In genomic region chr12:130966443-130967030, GRCh38 we compare ENCODE assay signal across 1 cellular context.
TF ChIP-seq lines count a peak whose summit lies in the region.

No MANE protein-coding gene starts in this region.

TF ChIP-seq in GM12878, 131 proteins besides CTCF, POLR2A, EP300 and RAD21 (continued from another document):
- TF ChIP-seq, protein P1, sequence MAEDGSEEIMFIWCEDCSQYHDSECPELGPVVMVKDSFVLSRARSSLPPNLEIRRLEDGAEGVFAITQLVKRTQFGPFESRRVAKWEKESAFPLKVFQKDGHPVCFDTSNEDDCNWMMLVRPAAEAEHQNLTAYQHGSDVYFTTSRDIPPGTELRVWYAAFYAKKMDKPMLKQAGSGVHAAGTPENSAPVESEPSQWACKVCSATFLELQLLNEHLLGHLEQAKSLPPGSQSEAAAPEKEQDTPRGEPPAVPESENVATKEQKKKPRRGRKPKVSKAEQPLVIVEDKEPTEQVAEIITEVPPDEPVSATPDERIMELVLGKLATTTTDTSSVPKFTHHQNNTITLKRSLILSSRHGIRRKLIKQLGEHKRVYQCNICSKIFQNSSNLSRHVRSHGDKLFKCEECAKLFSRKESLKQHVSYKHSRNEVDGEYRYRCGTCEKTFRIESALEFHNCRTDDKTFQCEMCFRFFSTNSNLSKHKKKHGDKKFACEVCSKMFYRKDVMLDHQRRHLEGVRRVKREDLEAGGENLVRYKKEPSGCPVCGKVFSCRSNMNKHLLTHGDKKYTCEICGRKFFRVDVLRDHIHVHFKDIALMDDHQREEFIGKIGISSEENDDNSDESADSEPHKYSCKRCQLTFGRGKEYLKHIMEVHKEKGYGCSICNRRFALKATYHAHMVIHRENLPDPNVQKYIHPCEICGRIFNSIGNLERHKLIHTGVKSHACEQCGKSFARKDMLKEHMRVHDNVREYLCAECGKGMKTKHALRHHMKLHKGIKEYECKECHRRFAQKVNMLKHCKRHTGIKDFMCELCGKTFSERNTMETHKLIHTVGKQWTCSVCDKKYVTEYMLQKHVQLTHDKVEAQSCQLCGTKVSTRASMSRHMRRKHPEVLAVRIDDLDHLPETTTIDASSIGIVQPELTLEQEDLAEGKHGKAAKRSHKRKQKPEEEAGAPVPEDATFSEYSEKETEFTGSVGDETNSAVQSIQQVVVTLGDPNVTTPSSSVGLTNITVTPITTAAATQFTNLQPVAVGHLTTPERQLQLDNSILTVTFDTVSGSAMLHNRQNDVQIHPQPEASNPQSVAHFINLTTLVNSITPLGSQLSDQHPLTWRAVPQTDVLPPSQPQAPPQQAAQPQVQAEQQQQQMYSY (CRISPR knock-in tag; IDR thresholded peaks at IDR 0.05): no peak
- TF ChIP-seq, protein P2, sequence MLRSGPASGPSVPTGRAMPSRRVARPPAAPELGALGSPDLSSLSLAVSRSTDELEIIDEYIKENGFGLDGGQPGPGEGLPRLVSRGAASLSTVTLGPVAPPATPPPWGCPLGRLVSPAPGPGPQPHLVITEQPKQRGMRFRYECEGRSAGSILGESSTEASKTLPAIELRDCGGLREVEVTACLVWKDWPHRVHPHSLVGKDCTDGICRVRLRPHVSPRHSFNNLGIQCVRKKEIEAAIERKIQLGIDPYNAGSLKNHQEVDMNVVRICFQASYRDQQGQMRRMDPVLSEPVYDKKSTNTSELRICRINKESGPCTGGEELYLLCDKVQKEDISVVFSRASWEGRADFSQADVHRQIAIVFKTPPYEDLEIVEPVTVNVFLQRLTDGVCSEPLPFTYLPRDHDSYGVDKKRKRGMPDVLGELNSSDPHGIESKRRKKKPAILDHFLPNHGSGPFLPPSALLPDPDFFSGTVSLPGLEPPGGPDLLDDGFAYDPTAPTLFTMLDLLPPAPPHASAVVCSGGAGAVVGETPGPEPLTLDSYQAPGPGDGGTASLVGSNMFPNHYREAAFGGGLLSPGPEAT (IDR thresholded peaks at IDR 0.05; ENCODE audit: low read depth): no peak; the same call in 1 of the 2 replicates
- TF ChIP-seq NR2C1 (IDR thresholded peaks at IDR 0.05) (no peak), IRF4 (IDR thresholded peaks at IDR 0.05; ENCODE audit: low read depth, low read length) (no peak), STAT1 (conservative IDR thresholded peaks at IDR 0.05) (no peak), ATF2 (IDR thresholded peaks at IDR 0.05; ENCODE audit: low read length) (no peak), ZBTB4 (CRISPR knock-in tag; IDR thresholded peaks at IDR 0.05) (no peak), SMC3 (IDR thresholded peaks at IDR 0.05; ENCODE audit: borderline replicate concordance, low read length) (no peak), IKZF1 (conservative IDR thresholded peaks at IDR 0.05) (peak; percentile 48; the same call in 1 of the 2 replicates), SMARCA5 (IDR thresholded peaks at IDR 0.05) (no peak), BACH1 (IDR thresholded peaks at IDR 0.05; ENCODE audit: borderline replicate concordance) (no peak), ZZZ3 (IDR thresholded peaks at IDR 0.05; ENCODE audit: control insufficient read depth, insufficient read length, low read depth) (no peak), FOS (IDR thresholded peaks at IDR 0.05; ENCODE audit: borderline replicate concordance, extremely low read depth, insufficient read length) (no peak), ZBED1 (IDR thresholded peaks at IDR 0.05; ENCODE audit: borderline replicate concordance) (no peak), HDAC6 (IDR thresholded peaks at IDR 0.05; ENCODE audit: unreplicated experiment) (no peak), ZBTB33 (IDR thresholded peaks at IDR 0.05) (peak; percentile 39; the same call in 1 of the 2 replicates), SIN3A (IDR thresholded peaks at IDR 0.05; ENCODE audit: low read depth, low read length) (no peak), NRF1 (conservative IDR thresholded peaks at IDR 0.05; ENCODE audit: low read depth, low read length) (no peak), IKZF2 (IDR thresholded peaks at IDR 0.05) (peak; percentile 20 to 32; a peak in 1 of 4 replicates), GATAD2B (conservative IDR thresholded peaks at IDR 0.05; ENCODE audit: low read depth) (peak; percentile 68; the same call in 1 of the 2 replicates), HDAC2 (IDR thresholded peaks at IDR 0.05) (no peak), MEF2B (IDR thresholded peaks at IDR 0.05; ENCODE audit: partially characterized antibody, poor library complexity, severe bottlenecking) (peak; percentile 59), RAD51 (IDR thresholded peaks at IDR 0.05) (no peak), SMAD5 (IDR thresholded peaks at IDR 0.05; ENCODE audit: low read depth) (no peak)
- TF ChIP-seq, protein P3, sequence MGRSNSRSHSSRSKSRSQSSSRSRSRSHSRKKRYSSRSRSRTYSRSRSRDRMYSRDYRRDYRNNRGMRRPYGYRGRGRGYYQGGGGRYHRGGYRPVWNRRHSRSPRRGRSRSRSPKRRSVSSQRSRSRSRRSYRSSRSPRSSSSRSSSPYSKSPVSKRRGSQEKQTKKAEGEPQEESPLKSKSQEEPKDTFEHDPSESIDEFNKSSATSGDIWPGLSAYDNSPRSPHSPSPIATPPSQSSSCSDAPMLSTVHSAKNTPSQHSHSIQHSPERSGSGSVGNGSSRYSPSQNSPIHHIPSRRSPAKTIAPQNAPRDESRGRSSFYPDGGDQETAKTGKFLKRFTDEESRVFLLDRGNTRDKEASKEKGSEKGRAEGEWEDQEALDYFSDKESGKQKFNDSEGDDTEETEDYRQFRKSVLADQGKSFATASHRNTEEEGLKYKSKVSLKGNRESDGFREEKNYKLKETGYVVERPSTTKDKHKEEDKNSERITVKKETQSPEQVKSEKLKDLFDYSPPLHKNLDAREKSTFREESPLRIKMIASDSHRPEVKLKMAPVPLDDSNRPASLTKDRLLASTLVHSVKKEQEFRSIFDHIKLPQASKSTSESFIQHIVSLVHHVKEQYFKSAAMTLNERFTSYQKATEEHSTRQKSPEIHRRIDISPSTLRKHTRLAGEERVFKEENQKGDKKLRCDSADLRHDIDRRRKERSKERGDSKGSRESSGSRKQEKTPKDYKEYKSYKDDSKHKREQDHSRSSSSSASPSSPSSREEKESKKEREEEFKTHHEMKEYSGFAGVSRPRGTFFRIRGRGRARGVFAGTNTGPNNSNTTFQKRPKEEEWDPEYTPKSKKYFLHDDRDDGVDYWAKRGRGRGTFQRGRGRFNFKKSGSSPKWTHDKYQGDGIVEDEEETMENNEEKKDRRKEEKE (IDR thresholded peaks at IDR 0.05): no peak
- TF ChIP-seq, protein P4, sequence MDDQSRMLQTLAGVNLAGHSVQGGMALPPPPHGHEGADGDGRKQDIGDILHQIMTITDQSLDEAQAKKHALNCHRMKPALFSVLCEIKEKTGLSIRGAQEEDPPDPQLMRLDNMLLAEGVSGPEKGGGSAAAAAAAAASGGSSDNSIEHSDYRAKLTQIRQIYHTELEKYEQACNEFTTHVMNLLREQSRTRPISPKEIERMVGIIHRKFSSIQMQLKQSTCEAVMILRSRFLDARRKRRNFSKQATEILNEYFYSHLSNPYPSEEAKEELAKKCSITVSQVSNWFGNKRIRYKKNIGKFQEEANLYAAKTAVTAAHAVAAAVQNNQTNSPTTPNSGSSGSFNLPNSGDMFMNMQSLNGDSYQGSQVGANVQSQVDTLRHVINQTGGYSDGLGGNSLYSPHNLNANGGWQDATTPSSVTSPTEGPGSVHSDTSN (IDR thresholded peaks at IDR 0.05; ENCODE audit: insufficient replicate concordance, low read depth, low read length): no peak
- TF ChIP-seq, protein P5, sequence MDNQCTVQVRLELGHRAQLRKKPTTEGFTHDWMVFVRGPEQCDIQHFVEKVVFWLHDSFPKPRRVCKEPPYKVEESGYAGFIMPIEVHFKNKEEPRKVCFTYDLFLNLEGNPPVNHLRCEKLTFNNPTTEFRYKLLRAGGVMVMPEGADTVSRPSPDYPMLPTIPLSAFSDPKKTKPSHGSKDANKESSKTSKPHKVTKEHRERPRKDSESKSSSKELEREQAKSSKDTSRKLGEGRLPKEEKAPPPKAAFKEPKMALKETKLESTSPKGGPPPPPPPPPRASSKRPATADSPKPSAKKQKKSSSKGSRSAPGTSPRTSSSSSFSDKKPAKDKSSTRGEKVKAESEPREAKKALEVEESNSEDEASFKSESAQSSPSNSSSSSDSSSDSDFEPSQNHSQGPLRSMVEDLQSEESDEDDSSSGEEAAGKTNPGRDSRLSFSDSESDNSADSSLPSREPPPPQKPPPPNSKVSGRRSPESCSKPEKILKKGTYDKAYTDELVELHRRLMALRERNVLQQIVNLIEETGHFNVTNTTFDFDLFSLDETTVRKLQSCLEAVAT (IDR thresholded peaks at IDR 0.05): 0 out of 2 replicates have a peak, but pooled peaks have one; percentile 37
- TF ChIP-seq, protein P6, sequence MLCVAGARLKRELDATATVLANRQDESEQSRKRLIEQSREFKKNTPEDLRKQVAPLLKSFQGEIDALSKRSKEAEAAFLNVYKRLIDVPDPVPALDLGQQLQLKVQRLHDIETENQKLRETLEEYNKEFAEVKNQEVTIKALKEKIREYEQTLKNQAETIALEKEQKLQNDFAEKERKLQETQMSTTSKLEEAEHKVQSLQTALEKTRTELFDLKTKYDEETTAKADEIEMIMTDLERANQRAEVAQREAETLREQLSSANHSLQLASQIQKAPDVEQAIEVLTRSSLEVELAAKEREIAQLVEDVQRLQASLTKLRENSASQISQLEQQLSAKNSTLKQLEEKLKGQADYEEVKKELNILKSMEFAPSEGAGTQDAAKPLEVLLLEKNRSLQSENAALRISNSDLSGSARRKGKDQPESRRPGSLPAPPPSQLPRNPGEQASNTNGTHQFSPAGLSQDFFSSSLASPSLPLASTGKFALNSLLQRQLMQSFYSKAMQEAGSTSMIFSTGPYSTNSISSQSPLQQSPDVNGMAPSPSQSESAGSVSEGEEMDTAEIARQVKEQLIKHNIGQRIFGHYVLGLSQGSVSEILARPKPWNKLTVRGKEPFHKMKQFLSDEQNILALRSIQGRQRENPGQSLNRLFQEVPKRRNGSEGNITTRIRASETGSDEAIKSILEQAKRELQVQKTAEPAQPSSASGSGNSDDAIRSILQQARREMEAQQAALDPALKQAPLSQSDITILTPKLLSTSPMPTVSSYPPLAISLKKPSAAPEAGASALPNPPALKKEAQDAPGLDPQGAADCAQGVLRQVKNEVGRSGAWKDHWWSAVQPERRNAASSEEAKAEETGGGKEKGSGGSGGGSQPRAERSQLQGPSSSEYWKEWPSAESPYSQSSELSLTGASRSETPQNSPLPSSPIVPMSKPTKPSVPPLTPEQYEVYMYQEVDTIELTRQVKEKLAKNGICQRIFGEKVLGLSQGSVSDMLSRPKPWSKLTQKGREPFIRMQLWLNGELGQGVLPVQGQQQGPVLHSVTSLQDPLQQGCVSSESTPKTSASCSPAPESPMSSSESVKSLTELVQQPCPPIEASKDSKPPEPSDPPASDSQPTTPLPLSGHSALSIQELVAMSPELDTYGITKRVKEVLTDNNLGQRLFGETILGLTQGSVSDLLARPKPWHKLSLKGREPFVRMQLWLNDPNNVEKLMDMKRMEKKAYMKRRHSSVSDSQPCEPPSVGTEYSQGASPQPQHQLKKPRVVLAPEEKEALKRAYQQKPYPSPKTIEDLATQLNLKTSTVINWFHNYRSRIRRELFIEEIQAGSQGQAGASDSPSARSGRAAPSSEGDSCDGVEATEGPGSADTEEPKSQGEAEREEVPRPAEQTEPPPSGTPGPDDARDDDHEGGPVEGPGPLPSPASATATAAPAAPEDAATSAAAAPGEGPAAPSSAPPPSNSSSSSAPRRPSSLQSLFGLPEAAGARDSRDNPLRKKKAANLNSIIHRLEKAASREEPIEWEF (IDR thresholded peaks at IDR 0.05; ENCODE audit: insufficient replicate concordance, low read depth, low read length): no peak
TF ChIP-seq in GM12878: peak in this region for 7.
